ENCODE assay signal across 7 cellular contexts in the genomic region with DNA sequence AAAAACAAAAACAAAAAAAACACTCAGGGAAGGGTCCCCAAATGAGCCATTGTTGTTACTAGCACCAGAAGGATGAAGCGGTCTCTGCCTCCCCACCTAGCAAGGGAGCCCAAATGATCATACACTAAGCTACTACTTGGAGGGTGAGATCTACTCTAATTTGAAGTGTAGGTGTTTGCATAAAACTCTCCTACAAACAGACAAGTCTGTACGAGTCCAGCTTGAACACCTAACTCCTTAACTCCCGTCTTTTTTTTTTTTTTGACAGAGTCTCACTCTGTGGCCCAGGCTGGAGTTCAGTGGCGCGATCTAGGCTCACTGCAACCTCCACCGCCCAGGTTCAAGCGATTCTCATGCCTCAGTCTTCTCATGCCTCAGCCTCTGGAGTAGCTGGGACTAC.
"Had no signal": no experiment of that assay in that cellular context is flagged by ENCODE, and none has a peak within 500 bp of the region (broad histone marks: within the 10 kb centered on the region; RNA-seq: fewer than 3 reads in every experiment).

No MANE protein-coding gene starts in this region.

- H3K36me3 ChIP-seq: HAP-1 had no signal

- H3K27ac ChIP-seq: GM23248, HL-60 had no signal

- H3K4me1 ChIP-seq: HAP-1 had no signal

- H3K9me3 ChIP-seq: HAP-1 had no signal

- DNase-seq: GM23248, GOT3 had no signal

- H3K9me3 Mint-ChIP-seq: HFFc6 had no signal

- ATAC-seq: HCT116, K562 had no signal

- H3K4me3 ChIP-seq: GM23248, HAP-1, K562 had no signal

- H3K27ac Mint-ChIP-seq: HFFc6 had no signal

- H3K4me3 Mint-ChIP-seq: HFFc6 had no signal

- H3K9ac ChIP-seq: GM23248 had no signal
